27 cellular contexts compared by ENCODE assay signal in genomic region chr6:95228636-95229035, GRCh38.
DNase-seq lines count a peak whose midpoint lies in the region; ATAC-seq and TF ChIP-seq lines count a peak whose summit lies in the region.
"Had no signal": no experiment of that assay in that cellular context is flagged by ENCODE, and none has a peak within 500 bp of the region (broad histone marks: within the 10 kb centered on the region; RNA-seq: fewer than 3 reads in every experiment).

No MANE protein-coding gene starts in this region.

- DNase-seq in COR-L47 (lab: John Stamatoyannopoulos, UW) (peak; percentile 21), NCI-H146 treated with DMSO at 0.1 percent for 48 hours (lab: John Stamatoyannopoulos, UW; ENCODE audit: unreplicated experiment) (peak; percentile 74), SW480 (ENCODE audit: low spot score) (peak; percentile 32), neural crest cell (ENCODE audit: low read depth, low spot score) (no peak), osteoblast (ENCODE audit: insufficient read length, low spot score, missing footprints) (no peak), heart left ventricle (no peak)
- DNase-seq in activated naive CD4-positive, alpha-beta T cell treated with anti-CD3 and anti-CD28 coated beads, Interleukin-2, amount 50 U/mL, for 72 hours (ENCODE audit: low spot score in 2 of 2): no peak
- DNase-seq: activated CD8-positive, alpha-beta T cell treated with anti-CD3 and anti-CD28 coated beads, Interleukin-2, amount 10 ng/mL, durations not matched to agents 7 days and 5 days; activated effector memory CD4-positive, alpha-beta T cell treated with Interleukin-2 at 50 U/mL for 16 hours; activated naive CD8-positive, alpha-beta T cell treated with anti-CD3 and anti-CD28 coated beads for 36 hours; activated T-cell treated with anti-CD3 and anti-CD28 coated beads for 4 hours; caudate nucleus; cortex of kidney; DND-41; esophagus squamous epithelium; foreskin melanocyte; hippocampal formation; left lung; NCI-H524 treated with DMSO at 0.1 percent for 48 hours; RPMI8226; stimulated activated CD4-positive, alpha-beta T cell treated with anti-CD3 and anti-CD28 coated beads, Interleukin-2, amount 100 ng/mL, for 24 hours; tibial artery had no signal

- peaks cover 21% of the 10 kb centered on the region for H3K4me1 Mint-ChIP-seq in neural crest cell
- H3K4me1 Mint-ChIP-seq: activated naive CD8-positive, alpha-beta T cell treated with anti-CD3 and anti-CD28 coated beads for 36 hours had no signal

- no peak overlapping the region for H2AFZ ChIP-seq in osteoblast (ENCODE audit: low read length)

- no peak overlapping the region for H3K27ac ChIP-seq in osteoblast (ENCODE audit: low read depth, low read length)
- H3K27ac ChIP-seq in heart left ventricle: no peak overlapping the region
- H3K27ac ChIP-seq: ascending aorta, BLaER1, esophagus squamous epithelium, left lung, SK-N-MC, tibial artery had no signal

- H3K9me3 ChIP-seq in osteoblast (ENCODE audit: low read depth, low read length) (peaks cover 1% of the 10 kb centered on the region), heart left ventricle (no peaks in the 10 kb centered on the region)
- H3K9me3 ChIP-seq: ascending aorta, BLaER1, esophagus squamous epithelium, left lung, tibial artery had no signal

- H4K20me1 ChIP-seq in osteoblast (ENCODE audit: insufficient read depth, low read length): no peaks in the 10 kb centered on the region
- H4K20me1 ChIP-seq: BLaER1 had no signal

- H3K4me3 ChIP-seq in osteoblast (ENCODE audit: insufficient read depth, low read length): no peak overlapping the region
- H3K4me3 ChIP-seq in heart left ventricle: no peak overlapping the region
- H3K4me3 ChIP-seq: ascending aorta, BLaER1, esophagus squamous epithelium, K562, left lung, SK-N-MC, tibial artery had no signal

- TF ChIP-seq CTCF in neural crest cell (conservative IDR thresholded peaks at IDR 0.05) (no peak), osteoblast (IDR thresholded peaks at IDR 0.05; ENCODE audit: extremely low read depth, low read depth, low read length) (no peak), heart left ventricle (IDR thresholded peaks at IDR 0.05) (no peak)

- no peak for TF ChIP-seq POLR2A in heart left ventricle (IDR thresholded peaks at IDR 0.05)

- no peaks in the 10 kb centered on the region for H3K4me1 ChIP-seq in osteoblast (ENCODE audit: insufficient read depth, low read length)
- no peaks in the 10 kb centered on the region for H3K4me1 ChIP-seq in heart left ventricle
- H3K4me1 ChIP-seq: ascending aorta, BLaER1, esophagus squamous epithelium, left lung, tibial artery had no signal

- H3K79me2 ChIP-seq in osteoblast (ENCODE audit: insufficient read depth, low read length): no peaks in the 10 kb centered on the region

- no peak for ATAC-seq in activated naive CD4-positive, alpha-beta T cell treated with anti-CD3 and anti-CD28 coated beads, Interleukin-2, amount 50 U/mL, for 72 hours
- ATAC-seq in heart left ventricle: no peak
- ATAC-seq: activated CD8-positive, alpha-beta T cell treated with anti-CD3 and anti-CD28 coated beads, Interleukin-2, amount 10 ng/mL, durations not matched to agents 7 days and 5 days; K562; left lung had no signal

- no peaks in the 10 kb centered on the region for H3K9me3 Mint-ChIP-seq in neural crest cell
- H3K9me3 Mint-ChIP-seq in activated naive CD4-positive, alpha-beta T cell treated with anti-CD3 and anti-CD28 coated beads, Interleukin-2, amount 50 U/mL, for 72 hours: no peaks in the 10 kb centered on the region
- H3K9me3 Mint-ChIP-seq: activated naive CD8-positive, alpha-beta T cell treated with anti-CD3 and anti-CD28 coated beads for 36 hours; T-helper 1 cell treated with Interleukin-12 subunit alpha and Interleukin-12 subunit beta and Interleukin-4 antibody, amounts not matched to agents 30 μg/mL and 1 μg/mL, for 36 hours had no signal

- H3K27me3 Mint-ChIP-seq in neural crest cell (ENCODE audit: low read depth): no peaks in the 10 kb centered on the region
- H3K27me3 Mint-ChIP-seq: activated naive CD8-positive, alpha-beta T cell treated with anti-CD3 and anti-CD28 coated beads for 36 hours had no signal

- H3K27me3 ChIP-seq in osteoblast (ENCODE audit: insufficient read depth, low read length) (no peaks in the 10 kb centered on the region), heart left ventricle (peaks cover 0 to 6% (median 0%) of the 10 kb centered on the region in 9 donors)
- H3K27me3 ChIP-seq: ascending aorta, BLaER1, esophagus squamous epithelium, left lung, tibial artery had no signal

- H3K36me3 Mint-ChIP-seq in neural crest cell (ENCODE audit: low read depth): no peaks in the 10 kb centered on the region
- no peaks in the 10 kb centered on the region for H3K36me3 Mint-ChIP-seq in activated naive CD4-positive, alpha-beta T cell treated with anti-CD3 and anti-CD28 coated beads, Interleukin-2, amount 50 U/mL, for 72 hours
- H3K36me3 Mint-ChIP-seq: activated naive CD8-positive, alpha-beta T cell treated with anti-CD3 and anti-CD28 coated beads for 36 hours had no signal

- H3K4me3 Mint-ChIP-seq in neural crest cell: peak overlapping the region; percentile 56
- H3K4me3 Mint-ChIP-seq: activated CD8-positive, alpha-beta T cell treated with anti-CD3 and anti-CD28 coated beads, Interleukin-2, amount 10 ng/mL, durations not matched to agents 7 days and 5 days; activated naive CD8-positive, alpha-beta T cell treated with anti-CD3 and anti-CD28 coated beads for 36 hours; T-helper 1 cell treated with Interleukin-12 subunit alpha and Interleukin-12 subunit beta and Interleukin-4 antibody, amounts not matched to agents 30 μg/mL and 1 μg/mL, for 36 hours had no signal

- WGBS in heart left ventricle, 4 donors: 28 to 39% (median 34%) methylated on average over 3 of the region's 3 CpGs

- intact Hi-C loops in heart left ventricle (cut with DNase I): no loop called here

- no peak overlapping the region for H3K4me2 ChIP-seq in osteoblast (ENCODE audit: insufficient read depth, low read length)
- H3K4me2 ChIP-seq: BLaER1 had no signal

- H3K36me3 ChIP-seq in osteoblast (ENCODE audit: insufficient read depth, low read length): no peaks in the 10 kb centered on the region
- no peaks in the 10 kb centered on the region for H3K36me3 ChIP-seq in heart left ventricle
- H3K36me3 ChIP-seq: ascending aorta, BLaER1, esophagus squamous epithelium, left lung, tibial artery had no signal

- H3K27ac Mint-ChIP-seq in neural crest cell (ENCODE audit: unreplicated experiment): peak overlapping the region; percentile 76
- no peak overlapping the region for H3K27ac Mint-ChIP-seq in activated naive CD4-positive, alpha-beta T cell treated with anti-CD3 and anti-CD28 coated beads, Interleukin-2, amount 50 U/mL, for 72 hours
- H3K27ac Mint-ChIP-seq: activated CD8-positive, alpha-beta T cell treated with anti-CD3 and anti-CD28 coated beads, Interleukin-2, amount 10 ng/mL, durations not matched to agents 7 days and 5 days; activated naive CD8-positive, alpha-beta T cell treated with anti-CD3 and anti-CD28 coated beads for 36 hours; T-helper 1 cell treated with Interleukin-12 subunit alpha and Interleukin-12 subunit beta and Interleukin-4 antibody, amounts not matched to agents 30 μg/mL and 1 μg/mL, for 36 hours had no signal

Comparison
In these comparisons a context has a peak if more than half of its experiments do, and no peak if none do; other contexts are left out.
1. DNase-seq: peak in COR-L47 (single experiment), NCI-H146 treated with DMSO at 0.1 percent for 48 hours (single experiment) and SW480 (single experiment); none in neural crest cell (single experiment), activated naive CD4-positive, alpha-beta T cell treated with anti-CD3 and anti-CD28 coated beads, Interleukin-2, amount 50 U/mL, for 72 hours (0 of 2), osteoblast (single experiment) and heart left ventricle (0 of 5).